In genomic region chr16:89386786-89387185, GRCh38 we compare ENCODE assay signal across 19 cellular contexts.
DNase-seq lines count a peak whose midpoint lies in the region; ATAC-seq, FAIRE-seq and TF ChIP-seq lines count a peak whose summit lies in the region.
"Had no signal": no experiment of that assay in that cellular context is flagged by ENCODE, and none has a peak within 500 bp of the region (broad histone marks: within the 10 kb centered on the region; RNA-seq: fewer than 3 reads in every experiment).

No MANE protein-coding gene starts in this region.

- H3K9me3 Mint-ChIP-seq in activated naive CD4-positive, alpha-beta T cell treated with anti-CD3 and anti-CD28 coated beads, Interleukin-2, amount 50 U/mL, for 24 hours: no peaks in the 10 kb centered on the region
- no peaks in the 10 kb centered on the region for H3K9me3 Mint-ChIP-seq in activated T-helper 2 cell treated with anti-CD3 and anti-CD28 coated beads, Interferon-gamma antibody, Interleukin-2, Interleukin-4, amounts not matched to agents 10 μg/mL and 5 μg/mL and 100 μg/mL, durations not matched to agents 14 hours and 24 hours and 36 hours
- H3K9me3 Mint-ChIP-seq in immature natural killer cell: peaks cover 0 to 2% (median 0%) of the 10 kb centered on the region in 6 donors
- peaks cover 0 to 3% of the 10 kb centered on the region in 2 donors for H3K9me3 Mint-ChIP-seq in stimulated activated naive B cell treated with anti-CD40 and anti-IgM and Interleukin-4, amounts not matched to agents 10 μg/mL and 1 μg/mL and 100 μg/mL, for 72 hours
- H3K9me3 Mint-ChIP-seq: T-helper 1 cell treated with Interleukin-12 subunit alpha and Interleukin-12 subunit beta and Interleukin-4 antibody, amounts not matched to agents 30 μg/mL and 1 μg/mL, for 36 hours had no signal

- H3K36me3 Mint-ChIP-seq in activated naive CD4-positive, alpha-beta T cell treated with anti-CD3 and anti-CD28 coated beads, Interleukin-2, amount 50 U/mL, for 24 hours: peaks cover 6% of the 10 kb centered on the region
- peaks cover 28% of the 10 kb centered on the region for H3K36me3 Mint-ChIP-seq in activated T-helper 2 cell treated with anti-CD3 and anti-CD28 coated beads, Interferon-gamma antibody, Interleukin-2, Interleukin-4, amounts not matched to agents 10 μg/mL and 5 μg/mL and 100 μg/mL, durations not matched to agents 14 hours and 24 hours and 36 hours (ENCODE audit: low read depth)
- peaks cover 5 to 6% (median 6%) of the 10 kb centered on the region in 3 donors for H3K36me3 Mint-ChIP-seq in immature natural killer cell
- peaks cover 30 to 50% of the 10 kb centered on the region in 2 donors for H3K36me3 Mint-ChIP-seq in stimulated activated naive B cell treated with anti-CD40 and anti-IgM and Interleukin-4, amounts not matched to agents 10 μg/mL and 1 μg/mL and 100 μg/mL, for 72 hours

- TF ChIP-seq POLR2A in GM12891 (IDR thresholded peaks at IDR 0.05; ENCODE audit: low read depth, low read length): no peak

- ATAC-seq in stimulated activated naive B cell treated with anti-CD40 and anti-IgM and Interleukin-4, amounts not matched to agents 10 μg/mL and 1 μg/mL and 100 μg/mL, for 72 hours (replicated peaks): no peak
- no peak for ATAC-seq in HG03565 (IDR thresholded peaks at IDR 0.05; ENCODE audit: unreplicated experiment)
- no peak for ATAC-seq in HG02571 (IDR thresholded peaks at IDR 0.05; ENCODE audit: unreplicated experiment)
- ATAC-seq: left colon had no signal

- H3K27me3 Mint-ChIP-seq in activated naive CD4-positive, alpha-beta T cell treated with anti-CD3 and anti-CD28 coated beads, Interleukin-2, amount 50 U/mL, for 24 hours: no peaks in the 10 kb centered on the region
- no peaks in the 10 kb centered on the region for H3K27me3 Mint-ChIP-seq in activated T-helper 2 cell treated with anti-CD3 and anti-CD28 coated beads, Interferon-gamma antibody, Interleukin-2, Interleukin-4, amounts not matched to agents 10 μg/mL and 5 μg/mL and 100 μg/mL, durations not matched to agents 14 hours and 24 hours and 36 hours (ENCODE audit: low read depth)
- H3K27me3 Mint-ChIP-seq in immature natural killer cell (ENCODE audit: low read depth in 3 of 3): peaks cover 0 to 16% (median 5%) of the 10 kb centered on the region in 3 donors
- no peaks in the 10 kb centered on the region for H3K27me3 Mint-ChIP-seq in stimulated activated naive B cell treated with anti-CD40 and anti-IgM and Interleukin-4, amounts not matched to agents 10 μg/mL and 1 μg/mL and 100 μg/mL, for 72 hours

- peak overlapping the region; percentile 30 for H3K4me3 Mint-ChIP-seq in activated naive CD4-positive, alpha-beta T cell treated with anti-CD3 and anti-CD28 coated beads, Interleukin-2, amount 50 U/mL, for 24 hours
- H3K4me3 Mint-ChIP-seq in activated T-helper 2 cell treated with anti-CD3 and anti-CD28 coated beads, Interferon-gamma antibody, Interleukin-2, Interleukin-4, amounts not matched to agents 10 μg/mL and 5 μg/mL and 100 μg/mL, durations not matched to agents 14 hours and 24 hours and 36 hours (ENCODE audit: low read depth): peak overlapping the region; percentile 37
- peak overlapping the region in 2 of 5 donors; percentile 10 to 46 for H3K4me3 Mint-ChIP-seq in immature natural killer cell
- peak overlapping the region; percentile 46 to 48 for H3K4me3 Mint-ChIP-seq in stimulated activated naive B cell treated with anti-CD40 and anti-IgM and Interleukin-4, amounts not matched to agents 10 μg/mL and 1 μg/mL and 100 μg/mL, for 72 hours
- H3K4me3 Mint-ChIP-seq: T-helper 1 cell treated with Interleukin-12 subunit alpha and Interleukin-12 subunit beta and Interleukin-4 antibody, amounts not matched to agents 30 μg/mL and 1 μg/mL, for 36 hours had no signal

- no peak overlapping the region for H3K27ac Mint-ChIP-seq in activated naive CD4-positive, alpha-beta T cell treated with anti-CD3 and anti-CD28 coated beads, Interleukin-2, amount 50 U/mL, for 24 hours
- peak overlapping the region; percentile 70 for H3K27ac Mint-ChIP-seq in activated T-helper 2 cell treated with anti-CD3 and anti-CD28 coated beads, Interferon-gamma antibody, Interleukin-2, Interleukin-4, amounts not matched to agents 10 μg/mL and 5 μg/mL and 100 μg/mL, durations not matched to agents 14 hours and 24 hours and 36 hours
- peak overlapping the region in 4 of 6 donors; percentile 8 to 73 (median 22) for H3K27ac Mint-ChIP-seq in immature natural killer cell
- no peak overlapping the region for H3K27ac Mint-ChIP-seq in stimulated activated naive B cell treated with anti-CD40 and anti-IgM and Interleukin-4, amounts not matched to agents 10 μg/mL and 1 μg/mL and 100 μg/mL, for 72 hours
- H3K27ac Mint-ChIP-seq: T-helper 1 cell treated with Interleukin-12 subunit alpha and Interleukin-12 subunit beta and Interleukin-4 antibody, amounts not matched to agents 30 μg/mL and 1 μg/mL, for 36 hours had no signal

- DNase-seq in activated naive CD4-positive, alpha-beta T cell treated with anti-CD3 and anti-CD28 coated beads, Interleukin-2, amount 50 U/mL, for 16 hours: no peak
- no peak for DNase-seq in activated T-helper 2 cell treated with anti-CD3 and anti-CD28 coated beads, Interferon-gamma antibody, Interleukin-2, Interleukin-4, amounts not matched to agents 10 μg/mL and 5 μg/mL and 100 μg/mL, durations not matched to agents 14 hours and 24 hours and 36 hours (ENCODE audit: low spot score)
- DNase-seq in immature natural killer cell (no peak), GM12891 (ENCODE audit: insufficient read length, low spot score) (no peak)
- DNase-seq in stimulated activated naive B cell treated with anti-CD40 and anti-IgM and Interleukin-4, amounts not matched to agents 10 μg/mL and 1 μg/mL and 100 μg/mL, for 72 hours: no peak
- DNase-seq: activated CD4-positive, CD25-positive, alpha-beta regulatory T cell; colonic mucosa; foreskin melanocyte; GM23248; left colon; MV-4-11; NCI-H2081 treated with DMSO at 0.1 percent for 48 hours; ovary; SHP77 had no signal

- H3K4me1 Mint-ChIP-seq in activated naive CD4-positive, alpha-beta T cell treated with anti-CD3 and anti-CD28 coated beads, Interleukin-2, amount 50 U/mL, for 24 hours: peaks cover 73% of the 10 kb centered on the region
- peaks cover 56% of the 10 kb centered on the region for H3K4me1 Mint-ChIP-seq in activated T-helper 2 cell treated with anti-CD3 and anti-CD28 coated beads, Interferon-gamma antibody, Interleukin-2, Interleukin-4, amounts not matched to agents 10 μg/mL and 5 μg/mL and 100 μg/mL, durations not matched to agents 14 hours and 24 hours and 36 hours (ENCODE audit: low read depth)
- peaks cover 82 to 85% of the 10 kb centered on the region in 2 donors for H3K4me1 Mint-ChIP-seq in immature natural killer cell
- peaks cover 49 to 79% of the 10 kb centered on the region in 2 donors for H3K4me1 Mint-ChIP-seq in stimulated activated naive B cell treated with anti-CD40 and anti-IgM and Interleukin-4, amounts not matched to agents 10 μg/mL and 1 μg/mL and 100 μg/mL, for 72 hours

- no peak for FAIRE-seq in GM12891 (lab: Jason Lieb, UNC)
- FAIRE-seq: astrocyte had no signal

- intact Hi-C loops in activated T-helper 2 cell treated with anti-CD3 and anti-CD28 coated beads, Interferon-gamma antibody, Interleukin-2, Interleukin-4, amounts not matched to agents 10 μg/mL and 5 μg/mL and 100 μg/mL, durations not matched to agents 14 hours and 24 hours and 36 hours (cut with micrococcal nuclease): no loop called here

TF ChIP-seq in GM12891, 5 proteins besides CTCF, POLR2A, EP300 and RAD21:
- TF ChIP-seq TAF1 (IDR thresholded peaks at IDR 0.05; ENCODE audit: low read depth, low read length) (no peak), POLR2AphosphoS5 (IDR thresholded peaks at IDR 0.05; ENCODE audit: low read depth, low read length) (no peak), SPI1 (IDR thresholded peaks at IDR 0.05; ENCODE audit: low read depth, low read length) (no peak), PAX5 (IDR thresholded peaks at IDR 0.05; ENCODE audit: insufficient read depth, low read length, severe bottlenecking) (no peak), POU2F2 (IDR thresholded peaks at IDR 0.05; ENCODE audit: low read depth, low read length) (no peak)

Comparison
In these comparisons a context has a peak if more than half of its experiments do, and no peak if none do; other contexts are left out.
1. H3K27ac Mint-ChIP-seq: peak in activated T-helper 2 cell treated with anti-CD3 and anti-CD28 coated beads, Interferon-gamma antibody, Interleukin-2, Interleukin-4, amounts not matched to agents 10 μg/mL and 5 μg/mL and 100 μg/mL, durations not matched to agents 14 hours and 24 hours and 36 hours (single experiment) and immature natural killer cell (4 of 6); none in activated naive CD4-positive, alpha-beta T cell treated with anti-CD3 and anti-CD28 coated beads, Interleukin-2, amount 50 U/mL, for 24 hours (single experiment) and stimulated activated naive B cell treated with anti-CD40 and anti-IgM and Interleukin-4, amounts not matched to agents 10 μg/mL and 1 μg/mL and 100 μg/mL, for 72 hours (single experiment).